Comparison of ENCODE assay signal across 9 cellular contexts in genomic region chr1:17075470-17076255, GRCh38. TPM values are rescaled to one million over a fixed set of nuclear protein-coding genes. Genes with fewer than 3 reads are reported as not detected.
DNase-seq lines count a peak whose midpoint lies in the region; ATAC-seq and TF ChIP-seq lines count a peak whose summit lies in the region.
"Had no signal": no experiment of that assay in that cellular context is flagged by ENCODE, and none has a peak within 500 bp of the region (broad histone marks: within the 10 kb centered on the region; RNA-seq: fewer than 3 reads in every experiment).

No MANE protein-coding gene starts in this region.

- peak; percentile 47 for TF ChIP-seq CTCF in hepatocyte (IDR thresholded peaks at IDR 0.05; ENCODE audit: poor library complexity)

- no peaks in the 10 kb centered on the region for H3K36me3 ChIP-seq in hepatocyte (replicated peaks; ENCODE audit: insufficient read depth, low read depth)

- H3K79me2 ChIP-seq in hepatocyte: no peaks in the 10 kb centered on the region

- peak; percentile 34 for DNase-seq in AG20443 (ENCODE audit: low spot score)
- peak; percentile 44 for DNase-seq in GM19238 (ENCODE audit: insufficient read length, low spot score)
- DNase-seq in SKM-1 (lab: John Stamatoyannopoulos, UW; ENCODE audit: unreplicated experiment): peak; percentile 68
- DNase-seq in hepatocyte (ENCODE audit: low spot score): peak; percentile 72
- DNase-seq in caudate nucleus (lab: John Stamatoyannopoulos, UW): no peak
- DNase-seq in putamen (ENCODE audit: low spot score): no peak

- H3K27ac ChIP-seq in hepatocyte (no peak overlapping the region), caudate nucleus (ENCODE audit: low read depth, low read length) (no peak overlapping the region)
- H3K27ac ChIP-seq: epithelial cell of prostate had no signal

- no peak overlapping the region for H3K4me2 ChIP-seq in hepatocyte

- ATAC-seq in GM21390 (IDR thresholded peaks at IDR 0.05; ENCODE audit: unreplicated experiment) (no peak), HG02870 (IDR thresholded peaks at IDR 0.05; ENCODE audit: unreplicated experiment) (no peak)

- H3K9me2 ChIP-seq in hepatocyte (replicated peaks; ENCODE audit: insufficient read depth): no peaks in the 10 kb centered on the region

- peak overlapping the region; percentile 63 for H2AFZ ChIP-seq in hepatocyte

- 50% methylated on average over 17 of the region's 17 CpGs for WGBS in hepatocyte (ENCODE audit: low lambda C conversion rate, missing lambda C conversion rate)

- no peaks in the 10 kb centered on the region for H3K27me3 ChIP-seq in hepatocyte

- H3K9me3 ChIP-seq in hepatocyte (ENCODE audit: low read depth): no peaks in the 10 kb centered on the region

- H3K4me3 ChIP-seq in hepatocyte: no peak overlapping the region

- H3K4me1 ChIP-seq in hepatocyte (ENCODE audit: insufficient read depth): no peaks in the 10 kb centered on the region

- no peaks in the 10 kb centered on the region for H4K20me1 ChIP-seq in hepatocyte (ENCODE audit: insufficient read depth, poor library complexity, severe bottlenecking)

RNA-seq across cellular contexts. Expression of gene SDHB, which starts 21.8 kb away (rescaled TPM):
- total RNA-seq in hepatocyte: 175 and 181 TPM in 2 replicates
- polyA plus RNA-seq in hepatocyte: 105 and 144 TPM in 2 replicates

RNA-seq across cellular contexts. Expression of gene PADI2, which starts 43.6 kb away (rescaled TPM):
- total RNA-seq in hepatocyte: 11.3 and 11.7 TPM in 2 replicates
- polyA plus RNA-seq in hepatocyte: 6.8 and 10.6 TPM in 2 replicates

Comparison
In these comparisons a context has a peak if more than half of its experiments do, and no peak if none do; other contexts are left out.
1. DNase-seq: peak in AG20443 (single experiment), GM19238 (single experiment), SKM-1 (single experiment) and hepatocyte (single experiment); none in caudate nucleus (0 of 61) and putamen (single experiment).